ENCODE assay signal across 11 cellular contexts in the genomic region with DNA sequence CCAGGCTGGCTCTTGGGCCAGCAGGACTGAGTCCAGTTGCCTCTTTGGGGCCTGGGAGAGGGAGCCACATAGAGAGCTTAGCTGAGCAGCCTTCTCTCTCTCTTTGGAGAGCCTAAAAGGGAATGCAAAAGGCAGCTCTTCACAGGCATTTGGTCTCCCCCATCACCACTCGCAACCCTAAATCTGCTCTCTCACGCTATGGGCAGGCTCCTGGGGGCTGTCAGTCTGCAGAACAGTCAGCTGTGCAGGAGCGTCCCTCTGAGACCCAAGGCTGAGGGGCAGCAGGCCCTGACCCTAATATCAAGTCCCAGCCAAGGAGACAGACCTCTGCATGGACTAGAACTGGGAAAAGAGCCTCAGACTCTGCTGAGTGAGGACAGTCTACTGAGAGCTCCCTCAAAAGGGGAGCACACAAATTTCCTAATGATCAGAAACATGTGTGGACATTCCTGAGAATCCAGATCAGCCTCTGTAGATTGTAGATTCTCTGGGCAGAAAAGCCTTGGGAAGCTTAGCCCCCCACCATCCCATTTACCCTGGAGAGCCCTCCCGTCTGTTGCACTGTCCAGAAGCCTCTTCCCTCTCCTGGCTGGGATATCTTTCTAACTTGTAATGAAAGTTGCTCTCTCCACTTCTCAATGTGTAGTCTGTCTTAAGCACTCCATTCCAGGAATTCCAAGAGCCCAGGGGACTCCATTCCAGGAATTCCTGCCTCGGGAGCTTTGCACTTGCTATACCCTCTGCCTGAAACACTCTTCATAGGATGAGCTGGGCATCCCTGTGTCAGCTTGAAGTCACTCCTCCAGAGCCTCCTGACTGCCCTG.
DNase-seq lines count a peak whose midpoint lies in the region; ATAC-seq and TF ChIP-seq lines count a peak whose summit lies in the region.
"Had no signal": no experiment of that assay in that cellular context is flagged by ENCODE, and none has a peak within 500 bp of the region (broad histone marks: within the 10 kb centered on the region; RNA-seq: fewer than 3 reads in every experiment).

No MANE protein-coding gene starts in this region.

- DNase-seq in BJ (ENCODE audit: low read depth): peak; percentile 74
- DNase-seq in LHCN-M2 (ENCODE audit: low read depth): peak; percentile 66
- DNase-seq in epidermal melanocyte (ENCODE audit: insufficient read length, low spot score): peak; percentile 28
- no peak for DNase-seq in mucosa of descending colon
- DNase-seq in naive thymus-derived CD4-positive, alpha-beta T cell: no peak
- DNase-seq in DMS79 treated with DMSO at 0.1 percent for 48 hours (lab: John Stamatoyannopoulos, UW): no peak
- DNase-seq in Ammon's horn (ENCODE audit: low spot score): no peak
- DNase-seq: COR-L47, NCI-H510A treated with DMSO at 0.1 percent for 48 hours had no signal

- H3K36me3 ChIP-seq in BJ (ENCODE audit: control insufficient read depth, insufficient read depth, low read length) (no peaks in the 10 kb centered on the region), mucosa of descending colon (ENCODE audit: low read depth) (no peaks in the 10 kb centered on the region)
- no peaks in the 10 kb centered on the region for H3K36me3 ChIP-seq in naive thymus-derived CD4-positive, alpha-beta T cell (ENCODE audit: control insufficient read depth in 2 of 3, insufficient read depth in 3 of 3, low read length in 3 of 3)

- intact Hi-C loops in mucosa of descending colon (cut with DNase I, micrococcal nuclease): no loop called here
- intact Hi-C loops in naive thymus-derived CD4-positive, alpha-beta T cell (cut with micrococcal nuclease): no loop called here

- CTCF ChIA-PET in BJ (lab: Yijun Ruan, JAX): interaction anchor here (0.5 to 1.5 kb wide), 12 partner anchors 8 to 420 kb away, joined by 3 to 5 read pairs (median 3); no protein-coding TSS in a partner anchor
- CTCF ChIA-PET in naive thymus-derived CD4-positive, alpha-beta T cell (lab: Charles Lee): interaction anchor here (0.7 kb wide), 1 partner anchor 181 kb away, joined by 3 read pairs; no protein-coding TSS in a partner anchor

- H3K4me3 ChIP-seq in BJ (ENCODE audit: low read depth, low read length) (no peak overlapping the region), mucosa of descending colon (no peak overlapping the region)
- H3K4me3 ChIP-seq in naive thymus-derived CD4-positive, alpha-beta T cell (ENCODE audit: low read length): no peak overlapping the region
- H3K4me3 ChIP-seq: coronary artery had no signal

- H3K27ac Mint-ChIP-seq in naive thymus-derived CD4-positive, alpha-beta T cell: no peak overlapping the region

- no peaks in the 10 kb centered on the region for H3K4me1 ChIP-seq in mucosa of descending colon (ENCODE audit: low read depth)
- H3K4me1 ChIP-seq in naive thymus-derived CD4-positive, alpha-beta T cell (ENCODE audit: control insufficient read depth in 2 of 2, insufficient read depth in 2 of 2, low read length in 2 of 2): peaks cover 0 to 12% of the 10 kb centered on the region in 2 donors

- POLR2A ChIA-PET in BJ (lab: Charles Lee): interaction anchor here (0.5 to 1.5 kb wide), 8 partner anchors 21 to 1399 kb away, joined by 3 to 7 read pairs (median 4); no protein-coding TSS in a partner anchor
- POLR2A ChIA-PET in naive thymus-derived CD4-positive, alpha-beta T cell (lab: Charles Lee): no interaction called here

- H3K4me1 Mint-ChIP-seq in naive thymus-derived CD4-positive, alpha-beta T cell: peaks cover 0 to 13% (median 0%) of the 10 kb centered on the region in 7 donors

- H3K9me3 Mint-ChIP-seq in naive thymus-derived CD4-positive, alpha-beta T cell: peaks cover 0 to 2% (median 0%) of the 10 kb centered on the region in 11 donors

- peak; percentile 15 for ATAC-seq in mucosa of descending colon
- ATAC-seq in naive thymus-derived CD4-positive, alpha-beta T cell: no peak
- ATAC-seq in GM21360 (IDR thresholded peaks at IDR 0.05; ENCODE audit: unreplicated experiment): no peak

- H3K27ac ChIP-seq in naive thymus-derived CD4-positive, alpha-beta T cell (ENCODE audit: low read depth, low read length): no peak overlapping the region
- H3K27ac ChIP-seq: coronary artery had no signal

- H3K27me3 ChIP-seq in BJ (ENCODE audit: control insufficient read depth, insufficient read depth, low read length): no peaks in the 10 kb centered on the region
- H3K27me3 ChIP-seq in naive thymus-derived CD4-positive, alpha-beta T cell (ENCODE audit: control insufficient read depth in 2 of 2, insufficient read depth in 2 of 2, low read length in 2 of 2): no peaks in the 10 kb centered on the region

- peaks cover 0 to 8% (median 7%) of the 10 kb centered on the region in 5 donors for H3K27me3 Mint-ChIP-seq in naive thymus-derived CD4-positive, alpha-beta T cell

- H3K4me3 Mint-ChIP-seq in naive thymus-derived CD4-positive, alpha-beta T cell: no peak overlapping the region

- TF ChIP-seq CTCF in BJ (IDR thresholded peaks at IDR 0.05; ENCODE audit: insufficient read depth, low read depth, low read length): 0 out of 2 replicates have a peak, but pooled peaks have one; percentile 12
- TF ChIP-seq CTCF in mucosa of descending colon (IDR thresholded peaks at IDR 0.05): no peak

- no peaks in the 10 kb centered on the region for H3K36me3 Mint-ChIP-seq in naive thymus-derived CD4-positive, alpha-beta T cell

- no peaks in the 10 kb centered on the region for H3K9me3 ChIP-seq in mucosa of descending colon
- no peaks in the 10 kb centered on the region for H3K9me3 ChIP-seq in naive thymus-derived CD4-positive, alpha-beta T cell (ENCODE audit: control insufficient read depth in 2 of 3, low read length in 3 of 3)

Comparison
In these comparisons a context has a peak if more than half of its experiments do, and no peak if none do; other contexts are left out.
1. DNase-seq: peak in BJ (single experiment), LHCN-M2 (single experiment) and epidermal melanocyte (single experiment); none in mucosa of descending colon (0 of 3), naive thymus-derived CD4-positive, alpha-beta T cell (0 of 9), DMS79 treated with DMSO at 0.1 percent for 48 hours (single experiment) and Ammon's horn (single experiment).